In genomic region chr13:30864352-30865130, GRCh38 we compare ENCODE assay signal across 8 cellular contexts. TPM values are rescaled to one million over a fixed set of nuclear protein-coding genes. Genes with fewer than 3 reads are reported as not detected.
DNase-seq lines count a peak whose midpoint lies in the region; ATAC-seq and TF ChIP-seq lines count a peak whose summit lies in the region.

No MANE protein-coding gene starts in this region.

- DNase-seq in Daoy (ENCODE audit: low read depth): peak; percentile 50
- peak; percentile 8 for DNase-seq in SW480 (ENCODE audit: low spot score)
- DNase-seq in fibroblast of villous mesenchyme (ENCODE audit: low read depth): peak; percentile 97
- no peak for DNase-seq in stimulated activated naive CD4-positive, alpha-beta T cell (lab: John Stamatoyannopoulos, UW)
- no peak for DNase-seq in NCI-H146 treated with DMSO at 0.1 percent for 48 hours (lab: John Stamatoyannopoulos, UW; ENCODE audit: unreplicated experiment)

- no peak overlapping the region for H3K4me2 ChIP-seq in parathyroid adenoma (ENCODE audit: low read length)

- no peak for TF ChIP-seq CTCF in fibroblast of villous mesenchyme (IDR thresholded peaks at IDR 0.05; ENCODE audit: insufficient read depth, low read depth, low read length)
- TF ChIP-seq CTCF in parathyroid adenoma (IDR thresholded peaks at IDR 0.05): no peak

- H3K9ac ChIP-seq in parathyroid adenoma: no peak overlapping the region

- ATAC-seq in GM21381 (IDR thresholded peaks at IDR 0.05; ENCODE audit: unreplicated experiment) (no peak), HG02884 (IDR thresholded peaks at IDR 0.05; ENCODE audit: unreplicated experiment) (no peak)

- H3K27me3 ChIP-seq in parathyroid adenoma (ENCODE audit: control insufficient read depth, insufficient read depth, low read length): no peaks in the 10 kb centered on the region

- H3K36me3 ChIP-seq in parathyroid adenoma (ENCODE audit: control insufficient read depth, insufficient read depth, low read length): no peaks in the 10 kb centered on the region

- H3K4me1 ChIP-seq in parathyroid adenoma: peaks cover 23% of the 10 kb centered on the region

- H3K4me3 ChIP-seq in fibroblast of villous mesenchyme (ENCODE audit: low read depth, low read length): no peak overlapping the region
- H3K4me3 ChIP-seq in parathyroid adenoma (ENCODE audit: low read depth, low read length): no peak overlapping the region

- no peaks in the 10 kb centered on the region for H3K9me3 ChIP-seq in parathyroid adenoma (ENCODE audit: control insufficient read depth, low read length)

- peak overlapping the region; percentile 71 for H3K27ac ChIP-seq in parathyroid adenoma

- peak overlapping the region; percentile 68 for H2AFZ ChIP-seq in parathyroid adenoma

- no peaks in the 10 kb centered on the region for H3K79me2 ChIP-seq in parathyroid adenoma

RNA-seq across cellular contexts. Expression of gene MEDAG, which starts 41.5 kb away (rescaled TPM):
- total RNA-seq in Daoy (2014; rRNA removed; shearing (Covaris generic)): 0.86 TPM in 1 of 2 replicates, not detected in the other
- 12.1 and 20.0 TPM in 2 replicates for total RNA-seq in fibroblast of villous mesenchyme

Comparison
In these comparisons a context has a peak if more than half of its experiments do, and no peak if none do; other contexts are left out.
1. DNase-seq: peak in Daoy (single experiment), SW480 (single experiment) and fibroblast of villous mesenchyme (single experiment); none in stimulated activated naive CD4-positive, alpha-beta T cell (0 of 6) and NCI-H146 treated with DMSO at 0.1 percent for 48 hours (single experiment).